Comparison of ENCODE assay signal across 10 cellular contexts in the genomic region with DNA sequence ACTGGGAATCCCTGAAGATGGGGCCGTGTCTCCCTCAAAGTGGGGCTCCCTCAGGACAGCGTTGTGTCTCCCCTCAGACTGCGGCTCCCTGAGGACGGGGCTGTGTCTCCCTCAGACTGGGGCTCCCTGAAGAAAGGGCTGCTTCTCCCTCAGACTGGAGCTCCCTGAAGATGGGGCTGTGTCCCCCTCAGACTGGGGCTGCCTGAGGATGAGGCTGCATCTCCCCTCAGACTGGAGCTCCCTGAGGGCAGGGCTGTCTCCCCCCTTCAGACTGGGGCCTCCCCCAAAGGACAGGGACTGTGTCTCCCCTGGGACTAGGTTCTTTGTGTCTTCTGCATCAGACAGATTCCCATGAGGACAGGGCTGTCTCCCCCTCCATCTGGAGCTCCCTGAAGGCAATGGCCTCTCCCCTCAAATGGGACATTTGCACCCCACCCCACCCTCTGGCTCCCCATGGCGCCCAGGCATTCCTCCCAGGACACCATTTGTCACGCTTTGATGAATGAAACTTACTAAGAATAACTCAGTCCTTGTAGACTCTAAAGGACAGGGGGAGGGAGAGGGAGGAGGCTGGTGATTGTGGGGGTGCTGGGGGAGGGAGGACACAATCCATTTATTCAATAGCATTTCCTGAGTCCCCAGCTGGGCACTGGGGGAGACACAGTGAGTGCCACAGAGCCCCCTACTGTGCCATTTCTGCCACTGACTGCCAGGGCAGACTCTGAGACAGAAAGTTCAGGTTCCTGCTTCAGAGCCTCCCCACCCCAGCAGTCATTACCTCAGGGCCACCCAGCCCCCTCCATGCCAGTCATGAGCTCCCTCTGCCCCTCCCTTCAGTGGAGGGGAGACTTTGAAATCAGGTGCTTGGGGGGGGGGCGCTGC.
DNase-seq lines count a peak whose midpoint lies in the region; ATAC-seq, FAIRE-seq and TF ChIP-seq lines count a peak whose summit lies in the region.
"Had no signal": no experiment of that assay in that cellular context is flagged by ENCODE, and none has a peak within 500 bp of the region (broad histone marks: within the 10 kb centered on the region; RNA-seq: fewer than 3 reads in every experiment).

No MANE protein-coding gene starts in this region.

- peak overlapping the region; percentile 26; the same call in 1 of the 2 replicates for H4K8ac ChIP-seq in H1 (ENCODE audit: extremely low read depth, insufficient read depth, low read length)

- no peaks in the 10 kb centered on the region for H3K9me3 ChIP-seq in H1 (ENCODE audit: insufficient read depth in 2 of 2, low read depth in 1 of 2, low read length in 1 of 2)

- CTCF ChIA-PET in H1 (lab: Charles Lee; ENCODE audit: partially characterized antibody) = interaction anchor here (0.7 to 24.5 kb wide), 16 partner anchors 10 to 338 kb away, joined by 3 to 331 read pairs (median 4); a partner anchor contains a TSS

- H3K4me1 Mint-ChIP-seq in nephron progenitor cell = peaks cover 57% of the 10 kb centered on the region

- FAIRE-seq in H1 (lab: Jason Lieb, UNC) = no peak

- H4K91ac ChIP-seq in H1 (replicated peaks; ENCODE audit: insufficient read length, low read length) = peak overlapping the region; percentile 75

- ATAC-seq in GM21447 (IDR thresholded peaks at IDR 0.05; ENCODE audit: unreplicated experiment) = no peak

- H2AFZ ChIP-seq in H1 (ENCODE audit: low read length) = no peak overlapping the region

- DNase-seq in NCI-H82 (lab: John Stamatoyannopoulos, UW) (peak; percentile 44), NCI-H82 treated with DMSO at 0.1 percent for 48 hours (lab: John Stamatoyannopoulos, UW; ENCODE audit: unreplicated experiment) (no peak), NAMALWA (ENCODE audit: low spot score) (peak; percentile 53), H1 (ENCODE audit: low read depth in 1 of 2, low spot score in 2 of 2) (no peak), retinal pigment epithelial cell (ENCODE audit: low read depth) (no peak), nephron progenitor cell (no peak), NCI-H1930 (lab: John Stamatoyannopoulos, UW) (no peak)
- DNase-seq: activated T-cell treated with anti-CD3 and anti-CD28 coated beads for 4 hours; CD8-positive, alpha-beta memory T cell had no signal

- POLR2A ChIA-PET in H1 (lab: Charles Lee; ENCODE audit: partially characterized antibody) = interaction anchor here (0.9 to 3.4 kb wide), 8 partner anchors 10 to 234 kb away, joined by 3 to 14 read pairs (median 3); no protein-coding TSS in a partner anchor

- no peaks in the 10 kb centered on the region for H3K79me2 ChIP-seq in H1 (ENCODE audit: control insufficient read depth in 1 of 2, insufficient read depth in 2 of 2, low read length in 2 of 2)

- peak overlapping the region; percentile 98 for H2BK20ac ChIP-seq in H1 (ENCODE audit: low read length)

- H3K27ac Mint-ChIP-seq in nephron progenitor cell = no peak overlapping the region
- H3K27ac Mint-ChIP-seq: CD8-positive, alpha-beta memory T cell had no signal

- no peaks in the 10 kb centered on the region for H3K9me3 Mint-ChIP-seq in nephron progenitor cell
- H3K9me3 Mint-ChIP-seq: CD8-positive, alpha-beta memory T cell had no signal

- no peak overlapping the region for H3K4me3 Mint-ChIP-seq in nephron progenitor cell

- H3K36me3 Mint-ChIP-seq in nephron progenitor cell (ENCODE audit: low read depth) = no peaks in the 10 kb centered on the region

- no peak for TF ChIP-seq EP300 in H1 (IDR thresholded peaks at IDR 0.05; ENCODE audit: borderline replicate concordance in 1 of 2, low read depth in 2 of 2, low read length in 2 of 2)

- peak overlapping the region; percentile 7 for H2BK120ac ChIP-seq in H1 (replicated peaks; ENCODE audit: low read depth, low read length)

- peak overlapping the region; percentile 87 for H2BK12ac ChIP-seq in H1 (ENCODE audit: low read depth, low read length)

- H4K5ac ChIP-seq in H1 (ENCODE audit: insufficient read length, low read depth, low read length) = no peak overlapping the region

- no peak overlapping the region for H3K9ac ChIP-seq in H1 (replicated peaks in 1 of 4; ENCODE audit: extremely low read depth in 1 of 4, low read depth in 3 of 4, low read length in 3 of 4)

- TF ChIP-seq POLR2A in H1 (IDR thresholded peaks at IDR 0.05; ENCODE audit: control extremely low read depth in 1 of 2, low read depth in 2 of 2, low read length in 2 of 2) = no peak

- H3K56ac ChIP-seq in H1 (replicated peaks; ENCODE audit: insufficient read length, low read depth, low read length) = no peak overlapping the region

- peak overlapping the region; percentile 61; the same call in 1 of the 2 replicates for H2BK15ac ChIP-seq in H1 (ENCODE audit: low read length)

- H3K18ac ChIP-seq in H1 (ENCODE audit: extremely low read depth, low read length) = peak overlapping the region; percentile 93

- H3K4me2 ChIP-seq in H1 (ENCODE audit: insufficient read depth in 1 of 2, low read depth in 2 of 2, low read length in 2 of 2) = peak overlapping the region in 1 of 2 experiments; percentile 59; a peak in 2 of 4 replicates

- no peaks in the 10 kb centered on the region for H3K79me1 ChIP-seq in H1 (ENCODE audit: low read depth, low read length)

- H2BK5ac ChIP-seq in H1 (ENCODE audit: low read depth, low read length) = peak overlapping the region; percentile 78; the same call in 1 of the 2 replicates

- 0 out of 2 replicates have a peak overlapping the region, but pooled peaks have one; percentile 16 for H3K27ac ChIP-seq in H1 (ENCODE audit: low read depth, low read length)

- H3K4ac ChIP-seq in H1 (replicated peaks; ENCODE audit: insufficient read length, low read depth, low read length) = no peak overlapping the region

- 68% methylated on average over 5 of the region's 7 CpGs; no CpG with 5 or more reads in 1 of the 2 experiments for WGBS in H1 (ENCODE audit: extremely low coverage in 1 of 2, insufficient coverage in 1 of 2, insufficient read length in 1 of 2, insufficient replicate concordance in 2 of 2, low coverage in 1 of 2, low lambda C conversion rate in 2 of 2, missing lambda C conversion rate in 1 of 2), 2 experiments

- H3K27me3 Mint-ChIP-seq in nephron progenitor cell (ENCODE audit: low read depth, poor library complexity) = peaks cover 61% of the 10 kb centered on the region

- H2AK5ac ChIP-seq in H1 (ENCODE audit: low read depth, low read length) = peak overlapping the region; percentile 95

- no peaks in the 10 kb centered on the region for H4K20me1 ChIP-seq in H1 (replicated peaks in 1 of 2; ENCODE audit: control insufficient read depth in 1 of 2, insufficient read depth in 2 of 2, low read length in 2 of 2)

- TF ChIP-seq RAD21 in H1 (IDR thresholded peaks at IDR 0.05 in 1 of 2, conservative IDR thresholded peaks at IDR 0.05 in 1 of 2; ENCODE audit: low read depth in 2 of 2, low read length in 2 of 2) = no peak; a peak in 1 of 4 replicates

- H3K4me1 ChIP-seq in H1 (replicated peaks in 1 of 4; ENCODE audit: control insufficient read depth in 3 of 4, insufficient read depth in 4 of 4, low read length in 3 of 4) = peaks cover 4 to 45% (median 38%) of the 10 kb centered on the region in 4 experiments

- no peak overlapping the region for H3K4me3 ChIP-seq in H1 (ENCODE audit: extremely low read depth in 1 of 4, insufficient read depth in 2 of 4, low read depth in 3 of 4, low read length in 4 of 4)
- H3K4me3 ChIP-seq in retinal pigment epithelial cell (ENCODE audit: low read length) = no peak overlapping the region

- H3K27me3 ChIP-seq in H1 (replicated peaks in 1 of 4; ENCODE audit: control insufficient read depth in 3 of 4, extremely low read depth in 1 of 4, insufficient read depth in 3 of 4, low read length in 3 of 4) = peaks cover 0 to 18% (median 10%) of the 10 kb centered on the region in 4 experiments; a peak in 5 of 7 replicates

- no peak overlapping the region for H3K23ac ChIP-seq in H1 (ENCODE audit: insufficient read length)

- TF ChIP-seq CTCF in H1 (IDR thresholded peaks at IDR 0.05; ENCODE audit: control extremely low read depth in 1 of 3, insufficient read depth in 1 of 3, low read depth in 1 of 3, low read length in 3 of 3) = 0 out of 4 replicates have a peak, but pooled peaks of 1 of the 3 experiments have one; percentile 5
- TF ChIP-seq CTCF in retinal pigment epithelial cell (conservative IDR thresholded peaks at IDR 0.05; ENCODE audit: low read depth, low read length) = peak; percentile 67
- TF ChIP-seq CTCF in nephron progenitor cell (IDR thresholded peaks at IDR 0.05) = no peak

- no peaks in the 10 kb centered on the region for H3K36me3 ChIP-seq in H1 (ENCODE audit: control insufficient read depth in 2 of 4, insufficient read depth in 4 of 4, low read length in 3 of 4)

- no peak overlapping the region for H3K14ac ChIP-seq in H1 (ENCODE audit: insufficient read length)

- H3K23me2 ChIP-seq in H1 (ENCODE audit: low read depth, low read length) = peaks cover 18% of the 10 kb centered on the region

TF ChIP-seq in H1, 55 proteins besides CTCF, POLR2A, EP300 and RAD21:
- no peak for TF ChIP-seq ASH2L (IDR thresholded peaks at IDR 0.05; ENCODE audit: low read length)
- TF ChIP-seq SIRT6 (IDR thresholded peaks at IDR 0.05; ENCODE audit: low read length) = no peak
- no peak for TF ChIP-seq SRF (IDR thresholded peaks at IDR 0.05; ENCODE audit: low read depth, low read length)
- no peak for TF ChIP-seq TBP (IDR thresholded peaks at IDR 0.05; ENCODE audit: low read depth, low read length)
- no peak for TF ChIP-seq BACH1 (IDR thresholded peaks at IDR 0.05; ENCODE audit: low read length)
- TF ChIP-seq BRCA1 (IDR thresholded peaks at IDR 0.05; ENCODE audit: low read depth, low read length) = no peak
- TF ChIP-seq JUND (IDR thresholded peaks at IDR 0.05; ENCODE audit: low read length) = no peak
- TF ChIP-seq SUZ12 (IDR thresholded peaks at IDR 0.05; ENCODE audit: low read length) = no peak
- no peak for TF ChIP-seq KDM1A (IDR thresholded peaks at IDR 0.05; ENCODE audit: borderline replicate concordance, low read length)
- TF ChIP-seq SP2 (IDR thresholded peaks at IDR 0.05; ENCODE audit: low read length) = no peak
- no peak for TF ChIP-seq SIX5 (IDR thresholded peaks at IDR 0.05; ENCODE audit: low read depth, low read length)
- TF ChIP-seq KDM4A (IDR thresholded peaks at IDR 0.05; ENCODE audit: low read depth, low read length, severe bottlenecking) = no peak

Comparison
In these comparisons a context has a peak if more than half of its experiments do, and no peak if none do; other contexts are left out.
1. DNase-seq: peak in NCI-H82 (single experiment) and NAMALWA (single experiment); none in NCI-H82 treated with DMSO at 0.1 percent for 48 hours (single experiment), H1 (0 of 2), retinal pigment epithelial cell (single experiment), nephron progenitor cell (single experiment) and NCI-H1930 (0 of 2).